23 cellular contexts compared by ENCODE assay signal in genomic region chr17:60920107-60920506, GRCh38.
DNase-seq lines count a peak whose midpoint lies in the region; ATAC-seq, FAIRE-seq and TF ChIP-seq lines count a peak whose summit lies in the region.
"Had no signal": no experiment of that assay in that cellular context is flagged by ENCODE, and none has a peak within 500 bp of the region (broad histone marks: within the 10 kb centered on the region; RNA-seq: fewer than 3 reads in every experiment).

No MANE protein-coding gene starts in this region.

- no peak for TF ChIP-seq POLR2A in HepG2 (IDR thresholded peaks at IDR 0.05; ENCODE audit: insufficient read depth in 1 of 2, low read depth in 2 of 2, low read length in 2 of 2)

- POLR2A ChIA-PET in HepG2 (lab: Yijun Ruan, JAX) = no interaction called here

- H2AFZ ChIP-seq in HepG2 (ENCODE audit: low read length) = no peak overlapping the region

- H3K79me2 ChIP-seq in HepG2 (ENCODE audit: insufficient read depth, low read length) = no peaks in the 10 kb centered on the region

- peaks cover 7% of the 10 kb centered on the region for H3K9me3 ChIP-seq in HepG2 (ENCODE audit: low read length)

- TF ChIP-seq EP300 in HepG2 (IDR thresholded peaks at IDR 0.05; ENCODE audit: low read depth in 2 of 2, low read length in 2 of 2) (no peak), HepG2 (CRISPR knock-in tag; IDR thresholded peaks at IDR 0.05; ENCODE audit: borderline replicate concordance) (no peak)

- in situ Hi-C loops in HepG2 (cut with HindIII; ENCODE audit: extremely low pct_ligation_motif_present, low pct_unique_long_range_greater_than_20kb) = no loop called here

- H4K20me1 ChIP-seq in HepG2 (ENCODE audit: insufficient read depth, low read length) = no peaks in the 10 kb centered on the region

- H3K36me3 ChIP-seq in HepG2 (replicated peaks in 1 of 2; ENCODE audit: control insufficient read depth in 1 of 2, insufficient read depth in 2 of 2, low read length in 2 of 2) = no peaks in the 10 kb centered on the region

- H3K9ac ChIP-seq in HepG2 (ENCODE audit: insufficient read depth, low read depth, low read length) = no peak overlapping the region

- no TSS peak for BruUV-seq in HepG2 (replicated peaks; lab: Mats Ljungman, UMichigan)

- TF ChIP-seq CTCF in HepG2 (CRISPR knock-in tag; IDR thresholded peaks at IDR 0.05) = no peak

- H3K4me2 ChIP-seq in HepG2 (ENCODE audit: low read depth, low read length) = no peak overlapping the region

- no peak for ATAC-seq in HepG2
- no peak for ATAC-seq in GM21447 (IDR thresholded peaks at IDR 0.05; ENCODE audit: unreplicated experiment)
- ATAC-seq: CD8-positive, alpha-beta T cell; Panc1 had no signal

- H3K4me3 ChIP-seq in HepG2 (replicated peaks in 1 of 3; ENCODE audit: insufficient read depth in 1 of 3, low read depth in 2 of 3, low read length in 3 of 3) = no peak overlapping the region

- DNase-seq in NCI-H2029 treated with DMSO at 0.1 percent for 48 hours (lab: John Stamatoyannopoulos, UW) = peak; percentile 3
- DNase-seq in NCI-H2029 (lab: John Stamatoyannopoulos, UW) = no peak
- peak; percentile 34 for DNase-seq in NCI-H146 (lab: John Stamatoyannopoulos, UW)
- peak; percentile 68 for DNase-seq in NCI-H748 (lab: John Stamatoyannopoulos, UW; ENCODE audit: unreplicated experiment)
- DNase-seq in HepG2 (ENCODE audit: low spot score) = peak; percentile 12
- DNase-seq in GOT3 (lab: John Stamatoyannopoulos, UW) = no peak
- no peak for DNase-seq in nucleus accumbens (lab: John Stamatoyannopoulos, UW)
- DNase-seq: C1 segment of cervical spinal cord; Caco-2; CD8-positive, alpha-beta T cell; DMS 273 treated with DMSO at 0.1 percent for 48 hours; HCEC 1CT; NCI-H187; NCI-H226; NCI-H510A; NCI-H69; SHP77; T-helper 2 cell had no signal

- 18% methylated on average over 2 of the region's 2 CpGs for WGBS in HepG2 (ENCODE audit: low lambda C conversion rate)

- no peak for FAIRE-seq in HepG2 (lab: Jason Lieb, UNC)
- FAIRE-seq: H1 had no signal

- H3K4me1 ChIP-seq in HepG2 (ENCODE audit: insufficient read depth, low read length) = no peaks in the 10 kb centered on the region
- H3K4me1 ChIP-seq: Caco-2 had no signal

- CTCF ChIA-PET in HepG2 (lab: Yijun Ruan, JAX; ENCODE audit: low intra/inter-chr PET ratio, low total read pairs) = no interaction called here

- H3K27ac ChIP-seq in HepG2 (ENCODE audit: extremely low read length, insufficient read depth, low read length) = no peak overlapping the region
- H3K27ac ChIP-seq: HL-60, RWPE1 had no signal

- no peaks in the 10 kb centered on the region; a peak in 1 of 5 replicates for H3K27me3 ChIP-seq in HepG2 (ENCODE audit: control insufficient read depth in 1 of 2, insufficient read depth in 2 of 2, low read length in 2 of 2)

- intact Hi-C loops in HepG2 (cut with micrococcal nuclease; ENCODE audit: unreplicated experiment) = no loop called here

- TF ChIP-seq RAD21 in HepG2 (CRISPR knock-in tag; IDR thresholded peaks at IDR 0.05) = no peak

TF ChIP-seq in HepG2, 621 proteins besides CTCF, POLR2A, EP300 and RAD21:
- TF ChIP-seq MAFK (conservative IDR thresholded peaks at IDR 0.05 in 1 of 2, IDR thresholded peaks at IDR 0.05 in 1 of 2; ENCODE audit: low read length in 2 of 2) = no peak
- TF ChIP-seq FOXP1 (IDR thresholded peaks at IDR 0.05) = no peak
- peak; percentile 16; the same call in 1 of the 2 replicates for TF ChIP-seq FOXP1 (CRISPR knock-in tag; IDR thresholded peaks at IDR 0.05)
- no peak for TF ChIP-seq ZNF776 (CRISPR knock-in tag; IDR thresholded peaks at IDR 0.05)
- TF ChIP-seq FOXA3 (CRISPR knock-in tag; IDR thresholded peaks at IDR 0.05) = peak; percentile 37; the same call in 1 of the 2 replicates
- TF ChIP-seq GATAD2A (CRISPR knock-in tag; IDR thresholded peaks at IDR 0.05) = 0 out of 2 replicates have a peak, but pooled peaks have one; percentile 19
- peak; percentile 57; the same call in 1 of the 2 replicates for TF ChIP-seq SATB2 (CRISPR knock-in tag; IDR thresholded peaks at IDR 0.05)
- TF ChIP-seq ISL2 (CRISPR knock-in tag; IDR thresholded peaks at IDR 0.05) = peak; percentile 65; the same call in 1 of the 2 replicates

Comparison
In these comparisons a context has a peak if more than half of its experiments do, and no peak if none do; other contexts are left out.
1. DNase-seq: peak in NCI-H2029 treated with DMSO at 0.1 percent for 48 hours (single experiment), NCI-H146 (single experiment), NCI-H748 (single experiment) and HepG2 (single experiment); none in NCI-H2029 (single experiment), GOT3 (single experiment) and nucleus accumbens (0 of 56).